In genomic region chr10:79905322-79906314, GRCh38 we compare ENCODE assay signal across 8 cellular contexts. TPM values are rescaled to one million over a fixed set of nuclear protein-coding genes. Genes with fewer than 3 reads are reported as not detected.
DNase-seq lines count a peak whose midpoint lies in the region; ATAC-seq, FAIRE-seq and TF ChIP-seq lines count a peak whose summit lies in the region.

No MANE protein-coding gene starts in this region.

- no peaks in the 10 kb centered on the region for H3K36me3 Mint-ChIP-seq in activated naive CD4-positive, alpha-beta T cell treated with anti-CD3 and anti-CD28 coated beads, Interleukin-2, amount 50 U/mL, for 72 hours

- CTCF ChIA-PET in A549 (lab: Yijun Ruan, JAX) = interaction anchor here (1.3 kb wide), 1 partner anchor 8 kb away, joined by 4 read pairs; no protein-coding TSS in a partner anchor

- intact Hi-C loops in left ventricle myocardium superior (cut with micrococcal nuclease) (no loop called here), gastrocnemius medialis (cut with DNase I; ENCODE audit: low total_unique reads) (no loop called here)

- POLR2A ChIA-PET in A549 (lab: Yijun Ruan, JAX) = no interaction called here

- no peak for TF ChIP-seq RAD21 in A549 (conservative IDR thresholded peaks at IDR 0.05 in 1 of 2, IDR thresholded peaks at IDR 0.05 in 1 of 2)

- H3K4me2 ChIP-seq in A549 = peak overlapping the region; percentile 71

- TF ChIP-seq CTCF in A549 (IDR thresholded peaks at IDR 0.05) (no peak), gastrocnemius medialis (IDR thresholded peaks at IDR 0.05 in 4 of 5, conservative IDR thresholded peaks at IDR 0.05 in 1 of 5) (no peak)

- no peak for DNase-seq in A549 (ENCODE audit: low read depth in 1 of 2, low spot score in 1 of 2)
- DNase-seq in H54 (ENCODE audit: insufficient read length, low spot score) = peak; percentile 29
- DNase-seq in activated naive CD4-positive, alpha-beta T cell treated with anti-CD3 and anti-CD28 coated beads, Interleukin-2, amount 50 U/mL, for 72 hours (ENCODE audit: low spot score in 2 of 2) = no peak
- no peak for DNase-seq in left ventricle myocardium superior
- DNase-seq in gastrocnemius medialis = peak; percentile 22 to 27
- DNase-seq in 8988T = no peak
- DNase-seq in ureter (ENCODE audit: low spot score) = no peak

- FAIRE-seq in A549 (lab: Jason Lieb, UNC) (peak; percentile 73), H54 (lab: Jason Lieb, UNC) (peak; percentile 99)

- TF ChIP-seq POLR2A in A549 (IDR thresholded peaks at IDR 0.05; ENCODE audit: low read length) (no peak), H54 (IDR thresholded peaks at IDR 0.05; ENCODE audit: low read depth, low read length) (no peak), gastrocnemius medialis (IDR thresholded peaks at IDR 0.05) (peak in 1 of 2 donors; percentile 26)

- WGBS in A549 (ENCODE audit: missing lambda C conversion rate) = 21% methylated on average over 10 of the region's 10 CpGs

- H3K36me3 ChIP-seq in gastrocnemius medialis = no peaks in the 10 kb centered on the region

- H3K4me1 ChIP-seq in A549 = no peaks in the 10 kb centered on the region
- H3K4me1 ChIP-seq in gastrocnemius medialis = peaks cover 0 to 14% of the 10 kb centered on the region in 2 donors

- H3K4me3 ChIP-seq in A549 = peak overlapping the region; percentile 46
- peak overlapping the region; percentile 74 to 94 (median 86) for H3K4me3 ChIP-seq in gastrocnemius medialis

- H3K27ac ChIP-seq in A549 (no peak overlapping the region), gastrocnemius medialis (peak overlapping the region; percentile 89 to 91 (median 90))

- no peaks in the 10 kb centered on the region for H3K9me3 ChIP-seq in A549
- H3K9me3 ChIP-seq in gastrocnemius medialis = no peaks in the 10 kb centered on the region

- TF ChIP-seq EP300 in A549 (IDR thresholded peaks at IDR 0.05) = no peak

- in situ Hi-C loops in gastrocnemius medialis (cut with MboI; ENCODE audit: low sequenced_read_pairs in 4 of 4) = no loop called here

- ATAC-seq in A549 = peak; percentile 30 to 45; a peak in 4 of 6 replicates
- ATAC-seq in activated naive CD4-positive, alpha-beta T cell treated with anti-CD3 and anti-CD28 coated beads, Interleukin-2, amount 50 U/mL, for 72 hours = peak; percentile 46 to 68
- ATAC-seq in left ventricle myocardium superior = peak; percentile 70
- ATAC-seq in gastrocnemius medialis = peak; percentile 72 to 87
- no peak for ATAC-seq in esophagus mucosa

- no peaks in the 10 kb centered on the region for H3K27me3 ChIP-seq in gastrocnemius medialis

- no peak overlapping the region for H3K27ac Mint-ChIP-seq in activated naive CD4-positive, alpha-beta T cell treated with anti-CD3 and anti-CD28 coated beads, Interleukin-2, amount 50 U/mL, for 72 hours

- no peaks in the 10 kb centered on the region for H3K9me3 Mint-ChIP-seq in activated naive CD4-positive, alpha-beta T cell treated with anti-CD3 and anti-CD28 coated beads, Interleukin-2, amount 50 U/mL, for 72 hours

TF ChIP-seq in A549, 52 proteins besides CTCF, POLR2A, EP300 and RAD21:
- peak; percentile 99 for TF ChIP-seq CBX8 (IDR thresholded peaks at IDR 0.05)
- TF ChIP-seq MAZ (IDR thresholded peaks at IDR 0.05; ENCODE audit: borderline replicate concordance, low read depth, low read length) = no peak
- no peak for TF ChIP-seq CHD2 (IDR thresholded peaks at IDR 0.05; ENCODE audit: low read length, partially characterized antibody)
- TF ChIP-seq ZFP36 (IDR thresholded peaks at IDR 0.05; ENCODE audit: borderline replicate concordance, partially characterized antibody) = peak; percentile 17
- no peak for TF ChIP-seq ATOH8 (CRISPR knock-in tag; IDR thresholded peaks at IDR 0.05; ENCODE audit: low read depth)
- no peak for TF ChIP-seq PBX3 (IDR thresholded peaks at IDR 0.05)
- no peak for TF ChIP-seq RARB (CRISPR knock-in tag; IDR thresholded peaks at IDR 0.05)
- TF ChIP-seq CBX2 (IDR thresholded peaks at IDR 0.05; ENCODE audit: borderline replicate concordance, low read depth) = no peak
- TF ChIP-seq HMGXB4 (CRISPR knock-in tag; IDR thresholded peaks at IDR 0.05; ENCODE audit: borderline replicate concordance) = no peak
- no peak for TF ChIP-seq TFCP2L1 (CRISPR knock-in tag; IDR thresholded peaks at IDR 0.05)
- TF ChIP-seq RNF2 (IDR thresholded peaks at IDR 0.05; ENCODE audit: borderline replicate concordance, low read depth) = peak; percentile 98
TF ChIP-seq in A549: peak in this region for 3.

RNA-seq across cellular contexts. Expression of gene SFTPD, which starts 43.3 kb away (rescaled TPM):
- 0.19 TPM in 2 replicates for polyA plus RNA-seq in A549 (2011; rRNA removed)
- polyA plus RNA-seq in A549 (2012; cell fraction: cytosol; rRNA removed) = 0.06 and 0.11 TPM in 2 replicates
- 0.12 TPM in 1 of 2 replicates, not detected in the other for polyA plus RNA-seq in A549 (2012; cell fraction: nucleus; rRNA removed)
- polyA plus RNA-seq in A549 (2017; fragmentation: RNase III; extraction: RNeasy Plus Mini Kit Qiagen cat#74134 plus additional on column Dnase treatment) = 0.17 to 0.40 TPM (median 0.25 TPM) in 3 replicates
- not detected in 2 replicates for polyA minus RNA-seq in A549 (2011; rRNA and poly(A)+ RNA removed)
- total RNA-seq in activated naive CD4-positive, alpha-beta T cell treated with anti-CD3 and anti-CD28 coated beads, Interleukin-2, amount 50 U/mL, for 72 hours = under 1 TPM in 1 of 2 donors, not detected in 1; 0.41 TPM
- total RNA-seq in left ventricle myocardium superior = 0.69 TPM
- under 1 TPM in 1 of 4 donors, not detected in 3; 0.73 TPM for total RNA-seq in gastrocnemius medialis
- 0.89 TPM for total RNA-seq in ureter
- total RNA-seq in esophagus mucosa = 2.0 TPM

Comparison
In these comparisons a context has a peak if more than half of its experiments do, and no peak if none do; other contexts are left out.
1. DNase-seq: peak in H54 (single experiment) and gastrocnemius medialis (2 of 2); none in A549 (0 of 2), activated naive CD4-positive, alpha-beta T cell treated with anti-CD3 and anti-CD28 coated beads, Interleukin-2, amount 50 U/mL, for 72 hours (0 of 2), left ventricle myocardium superior (single experiment), 8988T (single experiment) and ureter (single experiment).
2. H3K27ac ChIP-seq: peak in gastrocnemius medialis (4 of 4); none in A549 (0 of 2).